ENCODE assay signal across 28 cellular contexts in the genomic region with DNA sequence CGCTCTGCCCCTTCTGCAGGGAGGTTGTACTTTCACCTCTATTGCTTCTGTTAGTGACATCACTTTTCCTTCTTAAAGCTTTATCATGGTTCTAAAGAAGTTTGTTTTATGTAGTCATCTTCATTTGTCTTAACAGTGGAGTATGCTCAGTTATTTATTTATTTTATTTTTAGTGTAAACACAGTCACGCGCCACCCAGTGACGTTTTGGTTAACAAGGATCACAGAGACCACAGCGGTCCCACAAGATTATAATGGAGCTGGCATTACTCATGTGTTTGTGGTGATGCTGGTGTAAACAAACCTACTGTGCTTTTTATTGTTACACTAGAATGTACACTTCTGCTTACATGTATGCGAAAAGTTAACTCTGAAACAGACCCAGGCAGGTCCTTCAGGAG.
"Had no signal": no experiment of that assay in that cellular context is flagged by ENCODE, and none has a peak within 500 bp of the region (broad histone marks: within the 10 kb centered on the region; RNA-seq: fewer than 3 reads in every experiment).

No MANE protein-coding gene starts in this region.

- H3K4me3 Mint-ChIP-seq: activated CD4-positive, alpha-beta T cell treated with anti-CD3 and anti-CD28 coated beads, Interleukin-2, amount 10 ng/mL, durations not matched to agents 7 days and 5 days; activated naive CD4-positive, alpha-beta T cell treated with anti-CD3 and anti-CD28 coated beads for 36 hours; activated T-cell treated with anti-CD3 and anti-CD28 coated beads, Interleukin-2, amount 50 U/mL, for 4 hours; activated T-helper 1 cell treated with anti-CD3 and anti-CD28 coated beads, Interleukin-12 subunit alpha, Interleukin-12 subunit beta, Interleukin-2, Interleukin-4 antibody, amounts not matched to agents 30 ng/mL and 10 ng/mL and 1 ng/mL, durations not matched to agents 14 hours and 24 hours and 36 hours; brain had no signal

- H3K27ac ChIP-seq: adrenal gland, RWPE1 had no signal

- H3K27me3 ChIP-seq: adrenal gland had no signal

- ATAC-seq: activated naive CD4-positive, alpha-beta T cell treated with anti-CD3 and anti-CD28 coated beads, Interleukin-2, amount 50 U/mL, for 72 hours; activated T-cell treated with anti-CD3 and anti-CD28 coated beads, Interleukin-2, amount 50 U/mL, for 4 hours; PC-3; Right ventricle myocardium inferior had no signal

- H3K36me3 Mint-ChIP-seq: brain had no signal

- H3K9me3 ChIP-seq: adrenal gland had no signal

- H3K4me3 ChIP-seq: adrenal gland had no signal

- H3K4me1 ChIP-seq: adrenal gland had no signal

- H3K27ac Mint-ChIP-seq: activated CD4-positive, alpha-beta T cell treated with anti-CD3 and anti-CD28 coated beads, Interleukin-2, amount 10 ng/mL, durations not matched to agents 7 days and 5 days; activated naive CD4-positive, alpha-beta T cell treated with anti-CD3 and anti-CD28 coated beads for 36 hours; activated naive CD4-positive, alpha-beta T cell treated with anti-CD3 and anti-CD28 coated beads, Interleukin-2, amount 50 U/mL, for 72 hours; activated T-helper 1 cell treated with anti-CD3 and anti-CD28 coated beads, Interleukin-12 subunit alpha, Interleukin-12 subunit beta, Interleukin-2, Interleukin-4 antibody, amounts not matched to agents 30 ng/mL and 10 ng/mL and 1 ng/mL, durations not matched to agents 14 hours and 24 hours and 36 hours; brain had no signal

- H3K27me3 Mint-ChIP-seq: activated CD4-positive, alpha-beta T cell treated with anti-CD3 and anti-CD28 coated beads, Interleukin-2, amount 10 ng/mL, durations not matched to agents 7 days and 5 days; brain had no signal

- H3K4me1 Mint-ChIP-seq: activated CD4-positive, alpha-beta T cell treated with anti-CD3 and anti-CD28 coated beads, Interleukin-2, amount 10 ng/mL, durations not matched to agents 7 days and 5 days; brain had no signal

- DNase-seq: activated CD4-positive, alpha-beta T cell treated with anti-CD3 and anti-CD28 coated beads, Interleukin-2, amount 10 ng/mL, durations not matched to agents 7 days and 5 days; activated CD4-positive, alpha-beta T cell treated with anti-CD3 and anti-CD28 coated beads, Interleukin-2, amount 50 U/mL, for 48 hours; activated CD8-positive, alpha-beta memory T cell treated with anti-CD3 and anti-CD28 coated beads, Interleukin-2, amount 50 U/mL, for 4 hours; activated gamma-delta T cell treated with Interleukin-2 at 50 U/mL for 16 hours; activated naive CD4-positive, alpha-beta T cell treated with anti-CD3 and anti-CD28 coated beads for 36 hours; activated T-cell treated with anti-CD3 and anti-CD28 coated beads for 4 hours; activated T-cell treated with anti-CD3 and anti-CD28 coated beads, Interleukin-2, amount 50 U/mL, for 4 hours; adrenal gland; caudate nucleus; cerebellar nuclear complex; NCI-H1105; NCI-H1417 treated with DMSO at 0.1 percent for 48 hours; NCI-H187 treated with DMSO at 0.1 percent for 48 hours; NCI-H2081; NCI-H2171 treated with DMSO at 0.1 percent for 48 hours; NCI-H2227 treated with DMSO at 0.1 percent for 48 hours; NCI-H526; NCI-H748 treated with DMSO at 0.1 percent for 48 hours; NK-92 treated with Interleukin-12 subunit alpha and Interleukin-12 subunit beta, amount 100 ng/mL, for 24 hours; PC-3; SIG-M5; SW 1271; T1000 had no signal

- H3K36me3 ChIP-seq: adrenal gland had no signal
